Comparison of ENCODE assay signal across 1 cellular context in the genomic region with DNA sequence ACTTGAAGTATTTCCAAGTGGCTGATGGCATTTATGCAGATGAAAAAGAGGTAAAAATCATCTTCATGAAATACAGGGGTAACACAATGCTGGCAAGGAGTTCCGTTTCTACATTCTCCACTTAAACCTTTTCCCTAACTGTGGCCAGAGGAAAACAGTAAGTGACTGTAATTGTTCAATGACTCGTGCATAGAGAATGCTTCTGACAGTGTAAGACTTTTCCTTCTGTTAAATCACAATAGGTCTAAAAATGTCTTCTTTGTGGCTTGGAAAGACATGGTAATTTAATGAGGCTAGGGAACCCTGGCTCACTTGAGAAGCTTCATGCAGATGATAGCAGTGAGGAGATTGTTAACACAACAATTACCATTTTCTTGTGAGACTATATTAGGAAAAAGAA.
TF ChIP-seq lines count a peak whose summit lies in the region.

No MANE protein-coding gene starts in this region.

TF ChIP-seq in SK-N-SH, 30 proteins besides CTCF, POLR2A, EP300 and RAD21 (continued from another document):
- TF ChIP-seq, protein P1, sequence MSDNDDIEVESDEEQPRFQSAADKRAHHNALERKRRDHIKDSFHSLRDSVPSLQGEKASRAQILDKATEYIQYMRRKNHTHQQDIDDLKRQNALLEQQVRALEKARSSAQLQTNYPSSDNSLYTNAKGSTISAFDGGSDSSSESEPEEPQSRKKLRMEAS (IDR thresholded peaks at IDR 0.05; ENCODE audit: low read depth): peak; percentile 71
- TF ChIP-seq FOSL2 (IDR thresholded peaks at IDR 0.05; ENCODE audit: borderline replicate concordance, low read depth) (peak; percentile 62; the same call in 1 of the 2 replicates), MEF2A (IDR thresholded peaks at IDR 0.05; ENCODE audit: borderline replicate concordance, low read depth) (peak; percentile 74; the same call in 1 of the 2 replicates), YY1 (IDR thresholded peaks at IDR 0.05; ENCODE audit: low read depth) (peak; percentile 63; the same call in 1 of the 2 replicates), ELF1 (IDR thresholded peaks at IDR 0.05) (no peak), FOXM1 (IDR thresholded peaks at IDR 0.05; ENCODE audit: low read depth) (peak; percentile 89), GATA2 (CRISPR knock-in tag; IDR thresholded peaks at IDR 0.05) (no peak), SMC3 (IDR thresholded peaks at IDR 0.05; ENCODE audit: low read depth, low read length) (no peak), RXRA (IDR thresholded peaks at IDR 0.05; ENCODE audit: borderline replicate concordance, low read depth) (peak; percentile 49; the same call in 1 of the 2 replicates), RCOR1 (IDR thresholded peaks at IDR 0.05; ENCODE audit: low read length) (no peak)
- TF ChIP-seq, protein P2, sequence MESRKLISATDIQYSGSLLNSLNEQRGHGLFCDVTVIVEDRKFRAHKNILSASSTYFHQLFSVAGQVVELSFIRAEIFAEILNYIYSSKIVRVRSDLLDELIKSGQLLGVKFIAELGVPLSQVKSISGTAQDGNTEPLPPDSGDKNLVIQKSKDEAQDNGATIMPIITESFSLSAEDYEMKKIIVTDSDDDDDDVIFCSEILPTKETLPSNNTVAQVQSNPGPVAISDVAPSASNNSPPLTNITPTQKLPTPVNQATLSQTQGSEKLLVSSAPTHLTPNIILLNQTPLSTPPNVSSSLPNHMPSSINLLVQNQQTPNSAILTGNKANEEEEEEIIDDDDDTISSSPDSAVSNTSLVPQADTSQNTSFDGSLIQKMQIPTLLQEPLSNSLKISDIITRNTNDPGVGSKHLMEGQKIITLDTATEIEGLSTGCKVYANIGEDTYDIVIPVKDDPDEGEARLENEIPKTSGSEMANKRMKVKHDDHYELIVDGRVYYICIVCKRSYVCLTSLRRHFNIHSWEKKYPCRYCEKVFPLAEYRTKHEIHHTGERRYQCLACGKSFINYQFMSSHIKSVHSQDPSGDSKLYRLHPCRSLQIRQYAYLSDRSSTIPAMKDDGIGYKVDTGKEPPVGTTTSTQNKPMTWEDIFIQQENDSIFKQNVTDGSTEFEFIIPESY (IDR thresholded peaks at IDR 0.05; ENCODE audit: borderline replicate concordance, low read depth): peak; percentile 50; the same call in 1 of the 2 replicates
